14 cellular contexts compared by ENCODE assay signal in genomic region chr1:214438530-214438929, GRCh38.
A peak's percentile ranks its signal among the peaks of the same experiment; 100 is the strongest.
DNase-seq lines count a peak whose midpoint lies in the region; ATAC-seq, FAIRE-seq and TF ChIP-seq lines count a peak whose summit lies in the region.
"Had no signal": no experiment of that assay in that cellular context is flagged by ENCODE, and none has a peak within 500 bp of the region (broad histone marks: within the 10 kb centered on the region; RNA-seq: fewer than 3 reads in every experiment).

No MANE protein-coding gene starts in this region.

- POLR2A ChIA-PET in activated CD8-positive, alpha-beta T cell treated with anti-CD3 and anti-CD28 coated beads for 36 hours (lab: Charles Lee), result interaction anchor here (1.0 kb wide), 1 partner anchor 11 kb away, joined by 7 read pairs; no protein-coding TSS in a partner anchor

- no peak for FAIRE-seq in pancreas (lab: Jason Lieb, UNC)
- FAIRE-seq: A204.1 had no signal

- WGBS in pancreas, 2 donors, result 93 to 96% methylated on average over 2 of the region's 2 CpGs

- peak overlapping the region in 3 of 4 donors; percentile 7 to 95 (median 80) for H3K27ac ChIP-seq in pancreas
- H3K27ac ChIP-seq: sigmoid colon had no signal

- H3K36me3 ChIP-seq in pancreas, result no peaks in the 10 kb centered on the region
- H3K36me3 ChIP-seq: sigmoid colon had no signal

- CTCF ChIA-PET in activated CD8-positive, alpha-beta T cell treated with anti-CD3 and anti-CD28 coated beads for 36 hours (lab: Charles Lee), result interaction anchor here (1.1 to 2.0 kb wide), 2 partner anchors 9 to 147 kb away, joined by 3 to 6 read pairs; no protein-coding TSS in a partner anchor

- peak; percentile 24 for ATAC-seq in HG02870 (IDR thresholded peaks at IDR 0.05; ENCODE audit: unreplicated experiment)
- ATAC-seq in activated CD8-positive, alpha-beta T cell treated with anti-CD3 and anti-CD28 coated beads for 36 hours, result no peak
- ATAC-seq in pancreas, result no peak

- no peak overlapping the region for H3K4me3 ChIP-seq in pancreas
- H3K4me3 ChIP-seq: sigmoid colon had no signal

- H3K9me3 ChIP-seq in pancreas, result no peaks in the 10 kb centered on the region
- H3K9me3 ChIP-seq: sigmoid colon, SK-N-SH had no signal

- no peak overlapping the region for H3K4me3 Mint-ChIP-seq in activated CD8-positive, alpha-beta T cell treated with anti-CD3 and anti-CD28 coated beads for 36 hours
- H3K4me3 Mint-ChIP-seq: memory B cell had no signal

- no peaks in the 10 kb centered on the region for H3K36me3 Mint-ChIP-seq in activated CD8-positive, alpha-beta T cell treated with anti-CD3 and anti-CD28 coated beads for 36 hours (ENCODE audit: low read depth)
- H3K36me3 Mint-ChIP-seq: memory B cell had no signal

- TF ChIP-seq CTCF in activated CD8-positive, alpha-beta T cell treated with anti-CD3 and anti-CD28 coated beads for 36 hours (IDR thresholded peaks at IDR 0.05), result no peak
- no peak for TF ChIP-seq CTCF in pancreas (IDR thresholded peaks at IDR 0.05)

- intact Hi-C loops in activated CD8-positive, alpha-beta T cell treated with anti-CD3 and anti-CD28 coated beads for 36 hours (cut with micrococcal nuclease), result no loop called here
- intact Hi-C loops in pancreas (cut with DNase I), result no loop called here

- peak; percentile 48 for DNase-seq in NCI-H82 (lab: John Stamatoyannopoulos, UW)
- DNase-seq in NCI-H82 treated with DMSO at 0.1 percent for 48 hours (lab: John Stamatoyannopoulos, UW; ENCODE audit: unreplicated experiment), result no peak
- no peak for DNase-seq in activated CD8-positive, alpha-beta T cell treated with anti-CD3 and anti-CD28 coated beads for 36 hours
- no peak for DNase-seq in pancreas
- no peak for DNase-seq in middle frontal gyrus (ENCODE audit: extremely low spot score, low spot score)
- DNase-seq in medulla oblongata (ENCODE audit: extremely low spot score), result no peak
- no peak for DNase-seq in HCEC 1CT
- DNase-seq: NCI-H2029 treated with DMSO at 0.1 percent for 48 hours; sigmoid colon; SK-N-SH; stimulated activated CD8-positive, alpha-beta memory T cell treated with anti-CD3 and anti-CD28 coated beads, Interleukin-4, amount 100 ng/mL, for 48 hours had no signal

- no peaks in the 10 kb centered on the region for H3K9me3 Mint-ChIP-seq in activated CD8-positive, alpha-beta T cell treated with anti-CD3 and anti-CD28 coated beads for 36 hours
- H3K9me3 Mint-ChIP-seq: memory B cell had no signal

- no peaks in the 10 kb centered on the region for H3K27me3 ChIP-seq in pancreas
- H3K27me3 ChIP-seq: sigmoid colon had no signal

- peak overlapping the region; percentile 90 for H3K27ac Mint-ChIP-seq in activated CD8-positive, alpha-beta T cell treated with anti-CD3 and anti-CD28 coated beads for 36 hours
- H3K27ac Mint-ChIP-seq: memory B cell had no signal

- peaks cover 6% of the 10 kb centered on the region for H3K27me3 Mint-ChIP-seq in activated CD8-positive, alpha-beta T cell treated with anti-CD3 and anti-CD28 coated beads for 36 hours

- H3K4me1 Mint-ChIP-seq in activated CD8-positive, alpha-beta T cell treated with anti-CD3 and anti-CD28 coated beads for 36 hours (ENCODE audit: low read depth), result peaks cover 36% of the 10 kb centered on the region

- H3K4me1 ChIP-seq in pancreas, result peaks cover 18 to 35% (median 24%) of the 10 kb centered on the region in 3 donors
